1 cellular context compared by ENCODE assay signal in the genomic region with DNA sequence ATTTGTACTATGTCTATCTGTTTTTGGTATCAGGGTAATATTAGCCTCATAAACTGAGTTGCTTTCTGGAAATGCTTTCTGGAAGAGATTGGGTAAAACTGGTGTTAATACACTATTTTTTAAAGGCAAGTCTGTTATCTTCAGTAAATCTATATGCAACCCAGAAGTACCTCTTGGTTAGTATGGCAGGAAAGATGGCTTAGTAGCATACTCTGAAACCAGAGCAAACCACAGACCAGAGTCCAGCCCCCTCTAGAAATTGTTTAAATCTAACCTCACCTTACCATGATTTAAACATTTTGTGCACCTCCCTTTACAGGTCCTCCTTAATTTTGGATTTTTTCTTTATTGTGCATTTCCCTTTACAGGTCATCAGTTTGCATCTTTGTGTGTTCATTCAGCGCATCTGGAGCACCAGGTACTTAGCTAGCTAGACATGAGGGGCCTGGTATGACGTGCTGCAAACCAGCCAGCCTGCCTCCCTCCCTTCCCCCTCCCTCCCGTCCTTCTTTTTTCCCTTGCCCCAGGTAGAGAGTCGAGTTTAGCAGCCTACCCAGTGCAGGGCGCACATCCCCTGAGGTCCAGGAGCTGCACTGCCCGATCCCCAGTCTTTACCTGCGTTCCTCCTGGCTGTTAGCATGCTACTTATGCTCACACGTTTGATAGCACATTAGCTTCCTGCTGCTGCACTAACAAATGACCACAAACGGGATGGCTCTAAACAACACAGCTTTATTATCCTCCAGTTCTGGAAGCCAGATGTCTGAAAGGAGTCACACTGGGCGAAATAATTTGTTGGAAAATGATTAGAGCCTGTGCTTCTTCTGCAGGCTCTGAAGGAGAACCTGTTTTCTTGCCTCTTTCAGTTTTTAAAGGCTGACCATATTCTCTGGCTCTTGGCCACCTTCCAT.
TF ChIP-seq lines count a peak whose summit lies in the region.

No MANE protein-coding gene starts in this region.

TF ChIP-seq in H1, 55 proteins besides CTCF, POLR2A, EP300 and RAD21 (continued from another document):
- no peak for TF ChIP-seq CBX5 (IDR thresholded peaks at IDR 0.05; ENCODE audit: low read depth, low read length)
- no peak for TF ChIP-seq ZNF274 (IDR thresholded peaks at IDR 0.05; ENCODE audit: borderline replicate concordance, extremely low read depth, low read length)
- TF ChIP-seq TAF1 (IDR thresholded peaks at IDR 0.05; ENCODE audit: low read depth, low read length), result no peak
- TF ChIP-seq SRF (IDR thresholded peaks at IDR 0.05; ENCODE audit: low read depth, low read length), result no peak
- no peak for TF ChIP-seq SAP30 (IDR thresholded peaks at IDR 0.05; ENCODE audit: insufficient read depth, insufficient replicate concordance, low read length)
- no peak for TF ChIP-seq MAFK (IDR thresholded peaks at IDR 0.05; ENCODE audit: low read depth, low read length)
- TF ChIP-seq, protein P1, sequence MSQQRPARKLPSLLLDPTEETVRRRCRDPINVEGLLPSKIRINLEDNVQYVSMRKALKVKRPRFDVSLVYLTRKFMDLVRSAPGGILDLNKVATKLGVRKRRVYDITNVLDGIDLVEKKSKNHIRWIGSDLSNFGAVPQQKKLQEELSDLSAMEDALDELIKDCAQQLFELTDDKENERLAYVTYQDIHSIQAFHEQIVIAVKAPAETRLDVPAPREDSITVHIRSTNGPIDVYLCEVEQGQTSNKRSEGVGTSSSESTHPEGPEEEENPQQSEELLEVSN (IDR thresholded peaks at IDR 0.05), result no peak
- TF ChIP-seq CBX8 (IDR thresholded peaks at IDR 0.05; ENCODE audit: borderline replicate concordance, low read depth, low read length), result no peak
- TF ChIP-seq NANOG (IDR thresholded peaks at IDR 0.05; ENCODE audit: insufficient read depth, low read depth, low read length, poor library complexity, severe bottlenecking), result no peak
- TF ChIP-seq CHD1 (IDR thresholded peaks at IDR 0.05; ENCODE audit: low read depth, low read length), result no peak
- TF ChIP-seq RXRA (IDR thresholded peaks at IDR 0.05; ENCODE audit: insufficient read depth, low read depth, low read length), result no peak
- TF ChIP-seq EZH2 (IDR thresholded peaks at IDR 0.05; ENCODE audit: low read depth, low read length, severe bottlenecking), result no peak
